Comparison of ENCODE assay signal across 16 cellular contexts in genomic region chr3:98918586-98918985, GRCh38.
"Had no signal": no experiment of that assay in that cellular context is flagged by ENCODE, and none has a peak within 500 bp of the region (broad histone marks: within the 10 kb centered on the region; RNA-seq: fewer than 3 reads in every experiment).

No MANE protein-coding gene starts in this region.

- H3K4me3 ChIP-seq: lung, mucosa of descending colon, psoas muscle, upper lobe of left lung had no signal

- H3K27me3 ChIP-seq: upper lobe of left lung had no signal

- H3K36me3 ChIP-seq: upper lobe of left lung had no signal

- H3K9me3 ChIP-seq: mucosa of descending colon, psoas muscle, upper lobe of left lung had no signal

- H3K4me1 ChIP-seq: psoas muscle, upper lobe of left lung had no signal

- DNase-seq: activated B cell treated with CpG ODN at 0.5 μM for 24 hours; activated CD4-positive, alpha-beta T cell treated with anti-CD3 and anti-CD28 coated beads, Interleukin-2, amount 10 ng/mL, durations not matched to agents 7 days and 5 days; activated CD8-positive, alpha-beta memory T cell treated with anti-CD3 and anti-CD28 coated beads for 24 hours; activated naive CD4-positive, alpha-beta T cell treated with Interleukin-2 at 50 U/mL for 16 hours; activated naive CD8-positive, alpha-beta T cell treated with anti-CD3 and anti-CD28 coated beads, Interleukin-2, amount 50 U/mL, for 24 hours; dermis blood vessel endothelial cell; glutamatergic neuron; immature natural killer cell; left colon; mucosa of descending colon; natural killer cell; psoas muscle; stimulated activated CD4-positive, alpha-beta T cell treated with anti-CD3 and anti-CD28 coated beads, Interleukin-2, amount 100 ng/mL, for 48 hours; upper lobe of left lung had no signal

- ATAC-seq: activated naive CD8-positive, alpha-beta T cell treated with anti-CD3 and anti-CD28 coated beads, Interleukin-2, amount 50 U/mL, for 24 hours; left colon; mucosa of descending colon; natural killer cell; psoas muscle; sciatic nerve had no signal

- H3K27ac ChIP-seq: psoas muscle, upper lobe of left lung had no signal
